In genomic region chr2:73111300-73112025, GRCh38 we compare ENCODE assay signal across 8 cellular contexts. TPM values are rescaled to one million over a fixed set of nuclear protein-coding genes. Genes with fewer than 3 reads are reported as not detected.
DNase-seq lines count a peak whose midpoint lies in the region; ATAC-seq and TF ChIP-seq lines count a peak whose summit lies in the region.

No MANE protein-coding gene starts in this region.

- H3K4me1 Mint-ChIP-seq in activated T-cell treated with anti-CD3 and anti-CD28 coated beads, Interleukin-2, amount 50 U/mL, for 4 hours (ENCODE audit: low read depth), result peaks cover 41% of the 10 kb centered on the region
- H3K4me1 Mint-ChIP-seq in glutamatergic neuron (ENCODE audit: low read depth, unreplicated experiment) (peaks cover 23% of the 10 kb centered on the region), osteocyte (ENCODE audit: unreplicated experiment) (peaks cover 45% of the 10 kb centered on the region)

- peaks cover 0 to 2% (median 0%) of the 10 kb centered on the region in 11 experiments; a peak in 2 of 22 replicates for H3K36me3 ChIP-seq in BLaER1 treated with 17β-estradiol and CSF1 and Interleukin-3, amounts not matched to agents 10 nM and 100 nM
- no peaks in the 10 kb centered on the region for H3K36me3 ChIP-seq in HUES64 (ENCODE audit: insufficient read depth, low read length)

- H3K36me3 Mint-ChIP-seq in activated T-cell treated with anti-CD3 and anti-CD28 coated beads, Interleukin-2, amount 50 U/mL, for 4 hours (ENCODE audit: insufficient read depth), result no peaks in the 10 kb centered on the region
- no peaks in the 10 kb centered on the region for H3K36me3 Mint-ChIP-seq in glutamatergic neuron (ENCODE audit: unreplicated experiment)
- H3K36me3 Mint-ChIP-seq in osteocyte (ENCODE audit: unreplicated experiment), result no peaks in the 10 kb centered on the region

- no peak for DNase-seq in activated T-cell treated with anti-CD3 and anti-CD28 coated beads, Interleukin-2, amount 50 U/mL, for 4 hours
- DNase-seq in glutamatergic neuron (no peak), osteocyte (ENCODE audit: extremely low spot score, unreplicated experiment) (no peak), globus pallidus (ENCODE audit: low spot score) (no peak)

- peak overlapping the region; percentile 95 to 100 (median 99) for H3K4me2 ChIP-seq in BLaER1 treated with 17β-estradiol and CSF1 and Interleukin-3, amounts not matched to agents 10 nM and 100 nM

- H3K27ac Mint-ChIP-seq in glutamatergic neuron (ENCODE audit: unreplicated experiment) (peak overlapping the region; percentile 81), osteocyte (ENCODE audit: unreplicated experiment) (peak overlapping the region; percentile 87)

- ATAC-seq in activated T-cell treated with anti-CD3 and anti-CD28 coated beads, Interleukin-2, amount 50 U/mL, for 4 hours, result no peak
- ATAC-seq in GM21825 (IDR thresholded peaks at IDR 0.05; ENCODE audit: unreplicated experiment) (no peak), GM18511 (IDR thresholded peaks at IDR 0.05; ENCODE audit: unreplicated experiment) (no peak)

- H3K9me3 ChIP-seq in BLaER1 treated with 17β-estradiol and CSF1 and Interleukin-3, amounts not matched to agents 10 nM and 100 nM (replicated peaks in 1 of 11), result no peaks in the 10 kb centered on the region
- no peaks in the 10 kb centered on the region for H3K9me3 ChIP-seq in HUES64 (ENCODE audit: insufficient read depth, low read depth, low read length)

- peak overlapping the region; percentile 79 for H3K4me3 Mint-ChIP-seq in activated T-cell treated with anti-CD3 and anti-CD28 coated beads, Interleukin-2, amount 50 U/mL, for 4 hours
- H3K4me3 Mint-ChIP-seq in glutamatergic neuron (ENCODE audit: unreplicated experiment) (peak overlapping the region; percentile 91), osteocyte (ENCODE audit: unreplicated experiment) (peak overlapping the region; percentile 83)

- peak overlapping the region; percentile 17 to 78 (median 71); a peak in 17 of 22 replicates for H3K27ac ChIP-seq in BLaER1 treated with 17β-estradiol and CSF1 and Interleukin-3, amounts not matched to agents 10 nM and 100 nM
- no peak overlapping the region; the same call in 1 of the 2 replicates for H3K27ac ChIP-seq in HUES64 (ENCODE audit: low read depth, low read length)

- no peaks in the 10 kb centered on the region for H3K27me3 Mint-ChIP-seq in activated T-cell treated with anti-CD3 and anti-CD28 coated beads, Interleukin-2, amount 50 U/mL, for 4 hours (ENCODE audit: low read depth)
- H3K27me3 Mint-ChIP-seq in glutamatergic neuron (ENCODE audit: unreplicated experiment), result peaks cover 7% of the 10 kb centered on the region
- no peaks in the 10 kb centered on the region for H3K27me3 Mint-ChIP-seq in osteocyte (ENCODE audit: unreplicated experiment)

- H4K20me1 ChIP-seq in BLaER1 treated with 17β-estradiol and CSF1 and Interleukin-3, amounts not matched to agents 10 nM and 100 nM, result peaks cover 14 to 52% (median 40%) of the 10 kb centered on the region in 11 experiments; a peak in 16 of 22 replicates

- peaks cover 30 to 55% (median 43%) of the 10 kb centered on the region in 10 experiments for H3K4me1 ChIP-seq in BLaER1 treated with 17β-estradiol and CSF1 and Interleukin-3, amounts not matched to agents 10 nM and 100 nM
- peaks cover 14% of the 10 kb centered on the region; the same call in 1 of the 2 replicates for H3K4me1 ChIP-seq in HUES64 (ENCODE audit: insufficient read depth, low read length)

- peak overlapping the region; percentile 71 to 91 (median 82) for H3K9ac ChIP-seq in BLaER1 treated with 17β-estradiol and CSF1 and Interleukin-3, amounts not matched to agents 10 nM and 100 nM
- H3K9ac ChIP-seq in HUES64 (ENCODE audit: low read depth, low read length), result peak overlapping the region; percentile 48; the same call in 1 of the 2 replicates

- WGBS in HUES64, result 7% methylated on average over 14 of the region's 14 CpGs

- no peaks in the 10 kb centered on the region for H3K9me3 Mint-ChIP-seq in activated T-cell treated with anti-CD3 and anti-CD28 coated beads, Interleukin-2, amount 50 U/mL, for 4 hours
- H3K9me3 Mint-ChIP-seq in glutamatergic neuron (ENCODE audit: unreplicated experiment) (peaks cover 7% of the 10 kb centered on the region), osteocyte (ENCODE audit: unreplicated experiment) (no peaks in the 10 kb centered on the region)

- H3K27me3 ChIP-seq in BLaER1 treated with 17β-estradiol and CSF1 and Interleukin-3, amounts not matched to agents 10 nM and 100 nM, result peaks cover 0 to 29% (median 0%) of the 10 kb centered on the region in 11 experiments; a peak in 8 of 22 replicates
- peaks cover 29% of the 10 kb centered on the region for H3K27me3 ChIP-seq in HUES64 (ENCODE audit: insufficient read depth, low read length)

- peak overlapping the region; percentile 76 to 87 (median 80) for H3K4me3 ChIP-seq in BLaER1 treated with 17β-estradiol and CSF1 and Interleukin-3, amounts not matched to agents 10 nM and 100 nM
- H3K4me3 ChIP-seq in HUES64 (ENCODE audit: low read length), result peak overlapping the region; percentile 81

- TF ChIP-seq CTCF in glutamatergic neuron (IDR thresholded peaks at IDR 0.05; ENCODE audit: partially characterized antibody, unreplicated experiment), result no peak
- TF ChIP-seq CTCF in osteocyte (IDR thresholded peaks at IDR 0.05), result no peak

RNA-seq across cellular contexts. Expression of gene RAB11FIP5, which starts 1.3 kb away (rescaled TPM):
- 3.7 TPM for polyA plus RNA-seq in HUES64 (2013, experiment 1 of 2)
- polyA plus RNA-seq in HUES64 (2013, experiment 2 of 2), result 6.0 TPM
- total RNA-seq in activated T-cell treated with anti-CD3 and anti-CD28 coated beads, Interleukin-2, amount 50 U/mL, for 4 hours, result 1 to 10 TPM; 4.6 to 5.1 (median 5.0) TPM
- total RNA-seq in glutamatergic neuron (ENCODE audit: unreplicated experiment), result 13.5 TPM
- 30.8 and 35.5 TPM in 2 replicates for total RNA-seq in osteocyte

RNA-seq across cellular contexts. Expression of gene SFXN5, which starts 40.0 kb away (rescaled TPM):
- 17.9 TPM for polyA plus RNA-seq in HUES64 (2013, experiment 1 of 2)
- 13.3 TPM for polyA plus RNA-seq in HUES64 (2013, experiment 2 of 2)
- total RNA-seq in activated T-cell treated with anti-CD3 and anti-CD28 coated beads, Interleukin-2, amount 50 U/mL, for 4 hours, result 1 to 10 TPM; 5.2 to 7.3 (median 5.3) TPM
- total RNA-seq in glutamatergic neuron (ENCODE audit: unreplicated experiment) (13.7 TPM), osteocyte (9.8 and 12.7 TPM in 2 replicates)
